9 cellular contexts compared by ENCODE assay signal in the genomic region with DNA sequence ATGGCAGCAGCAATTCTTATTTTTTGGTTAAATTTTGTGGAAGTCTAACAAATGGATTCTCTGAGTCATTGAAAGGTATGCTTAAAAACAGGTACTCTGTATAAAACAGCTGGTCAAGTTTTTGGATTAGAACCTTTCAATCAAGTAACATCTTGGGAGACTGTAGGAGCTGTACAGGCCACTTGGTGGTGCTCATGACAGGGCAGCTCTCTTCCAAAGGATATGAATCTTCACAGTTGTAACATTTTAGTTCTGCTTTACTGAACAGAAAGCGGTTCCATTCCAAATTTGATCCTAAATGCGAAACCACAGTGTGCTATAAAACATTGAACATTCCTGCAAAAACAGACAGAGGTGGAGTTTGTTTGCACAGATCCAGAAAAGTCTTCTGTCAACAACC. TPM values are rescaled to one million over a fixed set of nuclear protein-coding genes. Genes with fewer than 3 reads are reported as not detected.
DNase-seq lines count a peak whose midpoint lies in the region; FAIRE-seq and TF ChIP-seq lines count a peak whose summit lies in the region.
"Had no signal": no experiment of that assay in that cellular context is flagged by ENCODE, and none has a peak within 500 bp of the region (broad histone marks: within the 10 kb centered on the region; RNA-seq: fewer than 3 reads in every experiment).

No MANE protein-coding gene starts in this region.

- DNase-seq in GM04504 (ENCODE audit: low read depth) (peak; percentile 35), GM23248 (peak; percentile 71), NCI-H226 (peak; percentile 37), bronchial epithelial cell (ENCODE audit: low read depth) (peak; percentile 52), medulla oblongata (ENCODE audit: extremely low spot score) (peak; percentile 57), NCI-H146 (lab: John Stamatoyannopoulos, UW) (no peak), NK-92 (lab: John Stamatoyannopoulos, UW; ENCODE audit: unreplicated experiment) (no peak), cerebellar nuclear complex (lab: John Stamatoyannopoulos, UW) (no peak)

- FAIRE-seq in bronchial epithelial cell (lab: Jason Lieb, UNC) = no peak

- H3K36me3 ChIP-seq in GM23248 (ENCODE audit: low read depth) (no peaks in the 10 kb centered on the region), bronchial epithelial cell (ENCODE audit: control insufficient read depth, insufficient read depth, low read length) (no peaks in the 10 kb centered on the region)

- no peaks in the 10 kb centered on the region for H3K27me3 ChIP-seq in GM23248 (replicated peaks; ENCODE audit: insufficient read depth)
- no peaks in the 10 kb centered on the region for H3K27me3 ChIP-seq in bronchial epithelial cell (ENCODE audit: control insufficient read depth, insufficient read depth, low read length)

- WGBS in GM23248 (ENCODE audit: low coverage in 1 of 2, low lambda C conversion rate in 2 of 2, missing lambda C conversion rate in 2 of 2), 2 experiments = 8 to 13% methylated on average over 2 of the region's 2 CpGs

- H3K9ac ChIP-seq in GM23248 = no peak overlapping the region

- TF ChIP-seq CTCF in bronchial epithelial cell (IDR thresholded peaks at IDR 0.05; ENCODE audit: insufficient read depth, low read length, severe bottlenecking) = peak; percentile 73

- H3K4me2 ChIP-seq in GM23248 (ENCODE audit: unreplicated experiment) = peak overlapping the region; percentile 59

- H3K9me3 ChIP-seq in GM23248 (ENCODE audit: low read depth) = no peaks in the 10 kb centered on the region

- H3F3A ChIP-seq in GM23248 (ENCODE audit: insufficient read depth) = no peaks in the 10 kb centered on the region

- H3K79me2 ChIP-seq in GM23248 (ENCODE audit: insufficient read depth) = no peaks in the 10 kb centered on the region

- H4K20me1 ChIP-seq in GM23248 (ENCODE audit: insufficient read depth) = no peaks in the 10 kb centered on the region

- H2AFZ ChIP-seq in GM23248 = peak overlapping the region; percentile 77

- H3K27ac ChIP-seq in GM23248 = no peak overlapping the region

- H3K9me2 ChIP-seq in GM23248 (ENCODE audit: insufficient read depth) = no peaks in the 10 kb centered on the region

- peak overlapping the region; percentile 51; the same call in 1 of the 2 replicates for H3K4me3 ChIP-seq in GM23248
- no peak overlapping the region for H3K4me3 ChIP-seq in bronchial epithelial cell (ENCODE audit: low read depth, low read length)
- H3K4me3 ChIP-seq: skin epidermis had no signal

- in situ Hi-C loops in GM23248 (cut with MboI) = no loop called here

- peaks cover 21% of the 10 kb centered on the region; the same call in 1 of the 2 replicates for H3K4me1 ChIP-seq in GM23248 (ENCODE audit: insufficient read depth)

RNA-seq across cellular contexts. Expression of a gene that starts 44.5 kb away (rescaled TPM):
- total RNA-seq in GM23248 (2014; rRNA removed; shearing (Covaris generic)) = not detected in 2 replicates
- polyA plus RNA-seq in GM23248 (2016; fragmentation: Nextera tagmentation; extraction: Ambion mirVana) = not detected in 2 replicates
- not detected in 2 replicates for total RNA-seq in bronchial epithelial cell

Comparison
In these comparisons a context has a peak if more than half of its experiments do, and no peak if none do; other contexts are left out.
1. DNase-seq: peak in GM04504 (single experiment), GM23248 (single experiment), NCI-H226 (single experiment), bronchial epithelial cell (single experiment) and medulla oblongata (single experiment); none in NCI-H146 (single experiment), NK-92 (single experiment) and cerebellar nuclear complex (0 of 2).